Comparison of ENCODE assay signal across 2 cellular contexts in the genomic region with DNA sequence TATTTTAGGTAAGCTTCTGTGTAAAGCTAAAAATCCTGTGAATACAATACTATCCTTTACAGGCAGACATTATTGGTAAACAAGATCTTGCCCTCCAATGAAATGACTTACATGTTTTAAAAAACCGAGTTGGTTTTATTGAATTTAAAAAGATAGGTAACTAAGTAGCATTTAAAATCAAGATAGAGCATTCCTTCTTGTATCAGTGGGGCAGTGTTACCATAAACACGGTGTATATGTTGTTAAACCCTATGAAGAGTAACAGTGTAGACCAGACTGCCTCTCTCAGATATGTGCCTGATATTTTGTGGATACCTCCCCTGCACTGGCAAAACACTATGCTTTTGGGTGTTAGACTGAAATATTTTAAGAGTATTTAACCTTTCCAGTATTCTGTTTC.
TF ChIP-seq lines count a peak whose summit lies in the region.

No MANE protein-coding gene starts in this region.

TF ChIP-seq in liver, 16 proteins besides CTCF, POLR2A, EP300 and RAD21 (continued from another document):
- TF ChIP-seq, protein P1, sequence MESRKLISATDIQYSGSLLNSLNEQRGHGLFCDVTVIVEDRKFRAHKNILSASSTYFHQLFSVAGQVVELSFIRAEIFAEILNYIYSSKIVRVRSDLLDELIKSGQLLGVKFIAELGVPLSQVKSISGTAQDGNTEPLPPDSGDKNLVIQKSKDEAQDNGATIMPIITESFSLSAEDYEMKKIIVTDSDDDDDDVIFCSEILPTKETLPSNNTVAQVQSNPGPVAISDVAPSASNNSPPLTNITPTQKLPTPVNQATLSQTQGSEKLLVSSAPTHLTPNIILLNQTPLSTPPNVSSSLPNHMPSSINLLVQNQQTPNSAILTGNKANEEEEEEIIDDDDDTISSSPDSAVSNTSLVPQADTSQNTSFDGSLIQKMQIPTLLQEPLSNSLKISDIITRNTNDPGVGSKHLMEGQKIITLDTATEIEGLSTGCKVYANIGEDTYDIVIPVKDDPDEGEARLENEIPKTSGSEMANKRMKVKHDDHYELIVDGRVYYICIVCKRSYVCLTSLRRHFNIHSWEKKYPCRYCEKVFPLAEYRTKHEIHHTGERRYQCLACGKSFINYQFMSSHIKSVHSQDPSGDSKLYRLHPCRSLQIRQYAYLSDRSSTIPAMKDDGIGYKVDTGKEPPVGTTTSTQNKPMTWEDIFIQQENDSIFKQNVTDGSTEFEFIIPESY (IDR thresholded peaks at IDR 0.05), result no peak
- no peak for TF ChIP-seq FOXA1 (IDR thresholded peaks at IDR 0.05)
- TF ChIP-seq YY1 (IDR thresholded peaks at IDR 0.05), result no peak
- no peak for TF ChIP-seq RXRA (IDR thresholded peaks at IDR 0.05)
- TF ChIP-seq, protein P2, sequence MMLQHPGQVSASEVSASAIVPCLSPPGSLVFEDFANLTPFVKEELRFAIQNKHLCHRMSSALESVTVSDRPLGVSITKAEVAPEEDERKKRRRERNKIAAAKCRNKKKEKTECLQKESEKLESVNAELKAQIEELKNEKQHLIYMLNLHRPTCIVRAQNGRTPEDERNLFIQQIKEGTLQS (IDR thresholded peaks at IDR 0.05), result no peak
- TF ChIP-seq EGR1 (IDR thresholded peaks at IDR 0.05; ENCODE audit: low read depth in 2 of 2), result no peak
- no peak for TF ChIP-seq GABPA (IDR thresholded peaks at IDR 0.05 in 1 of 2, conservative IDR thresholded peaks at IDR 0.05 in 1 of 2)
- TF ChIP-seq, protein P3, sequence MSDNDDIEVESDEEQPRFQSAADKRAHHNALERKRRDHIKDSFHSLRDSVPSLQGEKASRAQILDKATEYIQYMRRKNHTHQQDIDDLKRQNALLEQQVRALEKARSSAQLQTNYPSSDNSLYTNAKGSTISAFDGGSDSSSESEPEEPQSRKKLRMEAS (IDR thresholded peaks at IDR 0.05), result no peak
- TF ChIP-seq, protein P4, sequence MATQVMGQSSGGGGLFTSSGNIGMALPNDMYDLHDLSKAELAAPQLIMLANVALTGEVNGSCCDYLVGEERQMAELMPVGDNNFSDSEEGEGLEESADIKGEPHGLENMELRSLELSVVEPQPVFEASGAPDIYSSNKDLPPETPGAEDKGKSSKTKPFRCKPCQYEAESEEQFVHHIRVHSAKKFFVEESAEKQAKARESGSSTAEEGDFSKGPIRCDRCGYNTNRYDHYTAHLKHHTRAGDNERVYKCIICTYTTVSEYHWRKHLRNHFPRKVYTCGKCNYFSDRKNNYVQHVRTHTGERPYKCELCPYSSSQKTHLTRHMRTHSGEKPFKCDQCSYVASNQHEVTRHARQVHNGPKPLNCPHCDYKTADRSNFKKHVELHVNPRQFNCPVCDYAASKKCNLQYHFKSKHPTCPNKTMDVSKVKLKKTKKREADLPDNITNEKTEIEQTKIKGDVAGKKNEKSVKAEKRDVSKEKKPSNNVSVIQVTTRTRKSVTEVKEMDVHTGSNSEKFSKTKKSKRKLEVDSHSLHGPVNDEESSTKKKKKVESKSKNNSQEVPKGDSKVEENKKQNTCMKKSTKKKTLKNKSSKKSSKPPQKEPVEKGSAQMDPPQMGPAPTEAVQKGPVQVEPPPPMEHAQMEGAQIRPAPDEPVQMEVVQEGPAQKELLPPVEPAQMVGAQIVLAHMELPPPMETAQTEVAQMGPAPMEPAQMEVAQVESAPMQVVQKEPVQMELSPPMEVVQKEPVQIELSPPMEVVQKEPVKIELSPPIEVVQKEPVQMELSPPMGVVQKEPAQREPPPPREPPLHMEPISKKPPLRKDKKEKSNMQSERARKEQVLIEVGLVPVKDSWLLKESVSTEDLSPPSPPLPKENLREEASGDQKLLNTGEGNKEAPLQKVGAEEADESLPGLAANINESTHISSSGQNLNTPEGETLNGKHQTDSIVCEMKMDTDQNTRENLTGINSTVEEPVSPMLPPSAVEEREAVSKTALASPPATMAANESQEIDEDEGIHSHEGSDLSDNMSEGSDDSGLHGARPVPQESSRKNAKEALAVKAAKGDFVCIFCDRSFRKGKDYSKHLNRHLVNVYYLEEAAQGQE (IDR thresholded peaks at IDR 0.05), result no peak

TF ChIP-seq in HepG2, 621 proteins besides CTCF, POLR2A, EP300 and RAD21 (continued from another document):
- TF ChIP-seq, protein P5, sequence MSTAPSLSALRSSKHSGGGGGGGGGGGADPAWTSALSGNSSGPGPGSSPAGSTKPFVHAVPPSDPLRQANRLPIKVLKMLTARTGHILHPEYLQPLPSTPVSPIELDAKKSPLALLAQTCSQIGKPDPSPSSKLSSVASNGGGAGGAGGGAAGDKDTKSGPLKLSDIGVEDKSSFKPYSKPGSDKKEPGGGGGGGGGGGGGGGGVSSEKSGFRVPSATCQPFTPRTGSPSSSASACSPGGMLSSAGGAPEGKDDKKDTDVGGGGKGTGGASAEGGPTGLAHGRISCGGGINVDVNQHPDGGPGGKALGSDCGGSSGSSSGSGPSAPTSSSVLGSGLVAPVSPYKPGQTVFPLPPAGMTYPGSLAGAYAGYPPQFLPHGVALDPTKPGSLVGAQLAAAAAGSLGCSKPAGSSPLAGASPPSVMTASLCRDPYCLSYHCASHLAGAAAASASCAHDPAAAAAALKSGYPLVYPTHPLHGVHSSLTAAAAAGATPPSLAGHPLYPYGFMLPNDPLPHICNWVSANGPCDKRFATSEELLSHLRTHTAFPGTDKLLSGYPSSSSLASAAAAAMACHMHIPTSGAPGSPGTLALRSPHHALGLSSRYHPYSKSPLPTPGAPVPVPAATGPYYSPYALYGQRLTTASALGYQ (CRISPR knock-in tag; IDR thresholded peaks at IDR 0.05), result no peak
- TF ChIP-seq, protein P6, sequence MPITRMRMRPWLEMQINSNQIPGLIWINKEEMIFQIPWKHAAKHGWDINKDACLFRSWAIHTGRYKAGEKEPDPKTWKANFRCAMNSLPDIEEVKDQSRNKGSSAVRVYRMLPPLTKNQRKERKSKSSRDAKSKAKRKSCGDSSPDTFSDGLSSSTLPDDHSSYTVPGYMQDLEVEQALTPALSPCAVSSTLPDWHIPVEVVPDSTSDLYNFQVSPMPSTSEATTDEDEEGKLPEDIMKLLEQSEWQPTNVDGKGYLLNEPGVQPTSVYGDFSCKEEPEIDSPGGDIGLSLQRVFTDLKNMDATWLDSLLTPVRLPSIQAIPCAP (CRISPR knock-in tag; IDR thresholded peaks at IDR 0.05; ENCODE audit: low read depth), result no peak
- TF ChIP-seq, protein P7, sequence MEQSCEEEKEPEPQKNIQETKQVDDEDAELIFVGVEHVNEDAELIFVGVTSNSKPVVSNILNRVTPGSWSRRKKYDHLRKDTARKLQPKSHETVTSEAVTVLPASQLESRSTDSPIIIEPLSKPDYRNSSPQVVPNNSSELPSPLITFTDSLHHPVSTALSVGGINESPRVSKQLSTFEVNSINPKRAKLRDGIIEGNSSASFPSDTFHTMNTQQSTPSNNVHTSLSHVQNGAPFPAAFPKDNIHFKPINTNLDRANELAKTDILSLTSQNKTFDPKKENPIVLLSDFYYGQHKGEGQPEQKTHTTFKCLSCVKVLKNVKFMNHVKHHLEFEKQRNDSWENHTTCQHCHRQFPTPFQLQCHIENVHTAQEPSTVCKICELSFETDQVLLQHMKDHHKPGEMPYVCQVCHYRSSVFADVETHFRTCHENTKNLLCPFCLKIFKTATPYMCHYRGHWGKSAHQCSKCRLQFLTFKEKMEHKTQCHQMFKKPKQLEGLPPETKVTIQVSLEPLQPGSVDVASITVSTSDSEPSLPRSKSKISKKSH (CRISPR knock-in tag; IDR thresholded peaks at IDR 0.05; ENCODE audit: borderline replicate concordance), result no peak
